Comparison of ENCODE assay signal across 13 cellular contexts in genomic region chr7:150778014-150778737, GRCh38. TPM values are rescaled to one million over a fixed set of nuclear protein-coding genes. Genes with fewer than 3 reads are reported as not detected.
"Had no signal": no experiment of that assay in that cellular context is flagged by ENCODE, and none has a peak within 500 bp of the region (broad histone marks: within the 10 kb centered on the region; RNA-seq: fewer than 3 reads in every experiment).

No MANE protein-coding gene starts in this region.

- H3K36me3 ChIP-seq: gastroesophageal sphincter, pancreas had no signal

- H3K9me3 ChIP-seq: body of pancreas, pancreas, testis had no signal

- H3K27ac Mint-ChIP-seq: activated CD8-positive, alpha-beta memory T cell treated with anti-CD3 and anti-CD28 coated beads, Interleukin-2, amount 10 ng/mL, durations not matched to agents 7 days and 5 days; activated naive CD4-positive, alpha-beta T cell treated with anti-CD3 and anti-CD28 coated beads, Interleukin-2, amount 50 U/mL, for 24 hours; activated T-cell treated with anti-CD3 and anti-CD28 coated beads, Interleukin-2, amount 50 U/mL, for 24 hours; effector memory CD8-positive, alpha-beta T cell; stimulated activated naive CD8-positive, alpha-beta T cell treated with anti-CD3 and anti-CD28 coated beads, Interleukin-15, Interleukin-2, amounts not matched to agents 100 ng/mL and 50 ng/mL, for 24 hours had no signal

- H3K27ac ChIP-seq: body of pancreas, gastroesophageal sphincter, pancreas, testis had no signal

- H3K27me3 Mint-ChIP-seq: activated naive CD4-positive, alpha-beta T cell treated with anti-CD3 and anti-CD28 coated beads, Interleukin-2, amount 50 U/mL, for 24 hours; activated T-cell treated with anti-CD3 and anti-CD28 coated beads, Interleukin-2, amount 50 U/mL, for 24 hours; stimulated activated naive CD8-positive, alpha-beta T cell treated with anti-CD3 and anti-CD28 coated beads, Interleukin-15, Interleukin-2, amounts not matched to agents 100 ng/mL and 50 ng/mL, for 24 hours had no signal

- H3K27me3 ChIP-seq: body of pancreas, gastroesophageal sphincter, pancreas, testis had no signal

- H3K9me3 Mint-ChIP-seq: activated naive CD4-positive, alpha-beta T cell treated with anti-CD3 and anti-CD28 coated beads, Interleukin-2, amount 50 U/mL, for 24 hours; central memory CD8-positive, alpha-beta T cell had no signal

- H3K4me1 ChIP-seq: body of pancreas, testis had no signal

- H3K4me3 Mint-ChIP-seq: activated CD8-positive, alpha-beta memory T cell treated with anti-CD3 and anti-CD28 coated beads, Interleukin-2, amount 10 ng/mL, durations not matched to agents 7 days and 5 days; activated naive CD4-positive, alpha-beta T cell treated with anti-CD3 and anti-CD28 coated beads, Interleukin-2, amount 50 U/mL, for 24 hours; activated T-cell treated with anti-CD3 and anti-CD28 coated beads, Interleukin-2, amount 50 U/mL, for 24 hours; central memory CD8-positive, alpha-beta T cell; effector memory CD8-positive, alpha-beta T cell; stimulated activated naive CD8-positive, alpha-beta T cell treated with anti-CD3 and anti-CD28 coated beads, Interleukin-15, Interleukin-2, amounts not matched to agents 100 ng/mL and 50 ng/mL, for 24 hours had no signal

- H3K4me3 ChIP-seq: body of pancreas, gastroesophageal sphincter, pancreas, testis had no signal

RNA-seq across cellular contexts. Expression of gene TMEM176B, which starts 22.0 kb away (rescaled TPM):
- total RNA-seq: activated CD8-positive, alpha-beta memory T cell treated with anti-CD3 and anti-CD28 coated beads, Interleukin-2, amount 10 ng/mL, durations not matched to agents 7 days and 5 days had no signal
- polyA plus RNA-seq: keratinocyte had no signal

RNA-seq across cellular contexts. Expression of gene TMEM176A, which starts 22.4 kb away (rescaled TPM):
- total RNA-seq: activated CD8-positive, alpha-beta memory T cell treated with anti-CD3 and anti-CD28 coated beads, Interleukin-2, amount 10 ng/mL, durations not matched to agents 7 days and 5 days had no signal
- polyA plus RNA-seq: keratinocyte, neural cell had no signal

RNA-seq across cellular contexts. Expression of gene GIMAP5, which starts 41.0 kb away (rescaled TPM):
- total RNA-seq: epithelial cell of proximal tubule had no signal
- polyA plus RNA-seq: keratinocyte, neural cell had no signal
